In genomic region chr10:10542368-10542961, GRCh38 we compare ENCODE assay signal across 16 cellular contexts.
DNase-seq lines count a peak whose midpoint lies in the region; ATAC-seq and TF ChIP-seq lines count a peak whose summit lies in the region.
"Had no signal": no experiment of that assay in that cellular context is flagged by ENCODE, and none has a peak within 500 bp of the region (broad histone marks: within the 10 kb centered on the region; RNA-seq: fewer than 3 reads in every experiment).

No MANE protein-coding gene starts in this region.

- intact Hi-C loops in psoas muscle (cut with DNase I): no loop called here

- TF ChIP-seq CTCF in AG10803 (conservative IDR thresholded peaks at IDR 0.05; ENCODE audit: low read length) (no peak), cardiac fibroblast (IDR thresholded peaks at IDR 0.05; ENCODE audit: low read depth, low read length) (no peak), foreskin fibroblast (IDR thresholded peaks at IDR 0.05; ENCODE audit: low read depth, low read length) (no peak), psoas muscle (IDR thresholded peaks at IDR 0.05) (no peak)

- DNase-seq in AG10803 (ENCODE audit: low read depth) (peak; percentile 8), GM23248 (peak; percentile 3), cardiac fibroblast (ENCODE audit: low read depth in 2 of 2) (peak; percentile 7 to 44), foreskin fibroblast (peak; percentile 21 to 73), NCI-H2029 treated with DMSO at 0.1 percent for 48 hours (lab: John Stamatoyannopoulos, UW) (no peak), psoas muscle (no peak), DMS79 treated with DMSO at 0.1 percent for 48 hours (lab: John Stamatoyannopoulos, UW) (no peak)
- no peak for DNase-seq in stimulated activated CD4-positive, alpha-beta T cell treated with anti-CD3 and anti-CD28 coated beads, Interleukin-15, amount 100 ng/mL, for 24 hours
- DNase-seq: CD8-positive, alpha-beta memory T cell; DMS53; NCI-H1092 treated with DMSO at 0.1 percent for 48 hours; NCI-H146; NK-92 treated with Interleukin-12 subunit alpha and Interleukin-12 subunit beta, amount 100 ng/mL, for 24 hours had no signal

- WGBS in GM23248 (ENCODE audit: low coverage in 1 of 2, low lambda C conversion rate in 2 of 2, missing lambda C conversion rate in 2 of 2), 2 experiments: 20 to 41% methylated on average over 1 of the region's 1 CpG
- WGBS in psoas muscle, 3 donors: 68 to 74% (median 74%) methylated on average over 1 of the region's 1 CpG

- H3K9me3 ChIP-seq in GM23248 (ENCODE audit: low read depth) (no peaks in the 10 kb centered on the region), psoas muscle (no peaks in the 10 kb centered on the region)

- no peaks in the 10 kb centered on the region for H4K20me1 ChIP-seq in GM23248 (ENCODE audit: insufficient read depth)
- H4K20me1 ChIP-seq: BLaER1 treated with 17β-estradiol and CSF1 and Interleukin-3, amounts not matched to agents 10 nM and 100 nM had no signal

- H3K27me3 ChIP-seq in GM23248 (replicated peaks; ENCODE audit: insufficient read depth) (no peaks in the 10 kb centered on the region), psoas muscle (ENCODE audit: insufficient read depth in 3 of 3, low read length in 2 of 3) (no peaks in the 10 kb centered on the region)
- H3K27me3 ChIP-seq: BLaER1 treated with 17β-estradiol and CSF1 and Interleukin-3, amounts not matched to agents 10 nM and 100 nM had no signal

- H3K9me2 ChIP-seq in GM23248 (ENCODE audit: insufficient read depth): no peaks in the 10 kb centered on the region

- H2AFZ ChIP-seq in GM23248: no peak overlapping the region

- H3F3A ChIP-seq in GM23248 (ENCODE audit: insufficient read depth): no peaks in the 10 kb centered on the region

- no peak for ATAC-seq in psoas muscle
- ATAC-seq: HCT116, Right ventricle myocardium inferior had no signal

- no peak overlapping the region for H3K27ac ChIP-seq in GM23248
- no peak overlapping the region for H3K27ac ChIP-seq in psoas muscle

- H3K36me3 ChIP-seq in GM23248 (ENCODE audit: low read depth) (no peaks in the 10 kb centered on the region), psoas muscle (ENCODE audit: insufficient read depth in 1 of 2, low read depth in 1 of 2) (no peaks in the 10 kb centered on the region)
- H3K36me3 ChIP-seq: BLaER1 treated with 17β-estradiol and CSF1 and Interleukin-3, amounts not matched to agents 10 nM and 100 nM had no signal

- in situ Hi-C loops in GM23248 (cut with MboI): no loop called here

- H3K4me3 ChIP-seq in AG10803 (ENCODE audit: low read length) (no peak overlapping the region), GM23248 (no peak overlapping the region), cardiac fibroblast (replicated peaks in 1 of 2; ENCODE audit: low read depth in 2 of 2, low read length in 2 of 2) (no peak overlapping the region), foreskin fibroblast (ENCODE audit: low read depth in 1 of 2, low read length in 2 of 2) (no peak overlapping the region), psoas muscle (no peak overlapping the region)
- H3K4me3 ChIP-seq: BLaER1 treated with 17β-estradiol and CSF1 and Interleukin-3, amounts not matched to agents 10 nM and 100 nM had no signal

- H3K4me1 ChIP-seq in GM23248 (ENCODE audit: insufficient read depth) (no peaks in the 10 kb centered on the region), psoas muscle (no peaks in the 10 kb centered on the region)

- H3K79me2 ChIP-seq in GM23248 (ENCODE audit: insufficient read depth): no peaks in the 10 kb centered on the region

- H3K9ac ChIP-seq in GM23248: no peak overlapping the region
- H3K9ac ChIP-seq: BLaER1 treated with 17β-estradiol and CSF1 and Interleukin-3, amounts not matched to agents 10 nM and 100 nM had no signal

- H3K4me2 ChIP-seq in GM23248 (ENCODE audit: unreplicated experiment): no peak overlapping the region

Comparison
In these comparisons a context has a peak if more than half of its experiments do, and no peak if none do; other contexts are left out.
1. DNase-seq: peak in AG10803 (single experiment), GM23248 (single experiment), cardiac fibroblast (2 of 2) and foreskin fibroblast (2 of 2); none in NCI-H2029 treated with DMSO at 0.1 percent for 48 hours (single experiment), psoas muscle (0 of 2), DMS79 treated with DMSO at 0.1 percent for 48 hours (single experiment) and stimulated activated CD4-positive, alpha-beta T cell treated with anti-CD3 and anti-CD28 coated beads, Interleukin-15, amount 100 ng/mL, for 24 hours (single experiment).